In the genomic region with DNA sequence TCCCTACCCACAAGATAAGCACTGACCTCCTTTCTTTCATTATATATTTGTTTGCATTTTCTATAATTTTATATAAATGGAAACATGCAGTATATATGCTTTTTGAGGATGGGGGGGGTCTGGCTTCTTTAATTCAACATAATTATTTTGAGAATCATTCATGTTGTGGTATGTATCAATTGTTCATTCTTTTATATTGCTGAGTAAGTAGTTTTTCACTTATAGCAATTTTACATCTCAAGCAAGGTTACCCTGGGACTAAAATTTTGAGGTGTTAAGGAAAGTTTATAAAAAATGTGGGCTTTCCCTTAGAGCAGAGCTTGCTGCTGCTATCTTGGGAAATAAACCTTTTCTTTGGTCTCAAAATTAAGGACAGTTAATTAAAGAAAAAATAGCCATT, we compare ENCODE assay signal across 8 cellular contexts.
"Had no signal": no experiment of that assay in that cellular context is flagged by ENCODE, and none has a peak within 500 bp of the region (broad histone marks: within the 10 kb centered on the region; RNA-seq: fewer than 3 reads in every experiment).

No MANE protein-coding gene starts in this region.

- H2AFZ ChIP-seq: GM23248 had no signal

- H3K27ac ChIP-seq: GM23248, HL-60 had no signal

- FAIRE-seq: H54 had no signal

- DNase-seq: GM23248, GOT3, H9, HCEC 1CT, Kasumi-1, KG1 had no signal

- H3K9ac ChIP-seq: GM23248 had no signal

- H3K4me3 ChIP-seq: GM23248 had no signal
